ENCODE assay signal across 39 cellular contexts in genomic region chr11:95024958-95025357, GRCh38. TPM values are rescaled to one million over a fixed set of nuclear protein-coding genes. Genes with fewer than 3 reads are reported as not detected.
"Had no signal": no experiment of that assay in that cellular context is flagged by ENCODE, and none has a peak within 500 bp of the region (broad histone marks: within the 10 kb centered on the region; RNA-seq: fewer than 3 reads in every experiment).

Gene KDM4E (plus strand): TSS chr11:95025258. CDS start chr11:95025558, 300 bp downstream.

- H3K9me3 ChIP-seq: adrenal gland, ascending aorta, body of pancreas, breast epithelium had no signal

- H3K4me1 ChIP-seq: adrenal gland, ascending aorta, body of pancreas, breast epithelium had no signal

- DNase-seq: activated effector memory CD4-positive, alpha-beta T cell treated with anti-CD3 and anti-CD28 coated beads, Interleukin-2, amount 50 U/mL, for 16 hours; activated effector memory CD4-positive, alpha-beta T cell treated with Interleukin-2 at 50 U/mL for 16 hours; activated gamma-delta T cell; activated gamma-delta T cell treated with Interleukin-2 at 50 U/mL for 16 hours; activated naive CD4-positive, alpha-beta T cell; activated naive CD4-positive, alpha-beta T cell treated with anti-CD3 and anti-CD28 coated beads for 36 hours; activated naive CD4-positive, alpha-beta T cell treated with anti-CD3 and anti-CD28 coated beads, Interleukin-2, amount 10 ng/mL, durations not matched to agents 7 days and 5 days; activated naive CD4-positive, alpha-beta T cell treated with anti-CD3 and anti-CD28 coated beads, Interleukin-2, amount 50 U/mL, for 16 hours; activated naive CD4-positive, alpha-beta T cell treated with Interleukin-2 at 50 U/mL for 16 hours; activated naive CD8-positive, alpha-beta T cell treated with anti-CD3 and anti-CD28 coated beads for 36 hours; activated naive CD8-positive, alpha-beta T cell treated with anti-CD3 and anti-CD28 coated beads, Interleukin-2, amount 10 ng/mL, durations not matched to agents 7 days and 5 days; activated naive CD8-positive, alpha-beta T cell treated with anti-CD3 and anti-CD28 coated beads, Interleukin-2, amount 50 U/mL, for 24 hours; activated T-cell treated with anti-CD3 and anti-CD28 coated beads, Interleukin-2, amount 50 U/mL, for 24 hours; activated T-cell treated with anti-CD3 and anti-CD28 coated beads, Interleukin-2, amount 50 U/mL, for 4 hours; activated T-cell treated with anti-CD3 and anti-CD28 coated beads, Interleukin-2, amount 50 U/mL, for 48 hours; activated T-cell treated with anti-CD3 and anti-CD28 coated beads, Interleukin-2, amount 50 U/mL, for 72 hours; adrenal gland; amniotic stem cell; amygdala; anterior cingulate cortex; aorta; body of pancreas; brain microvascular endothelial cell; caudate nucleus; central memory CD4-positive, alpha-beta T cell; cerebellar nuclear complex had no signal

- H3K36me3 ChIP-seq: adrenal gland, ascending aorta, brain microvascular endothelial cell, breast epithelium, cardiac muscle cell had no signal

- H3K27me3 ChIP-seq: adrenal gland, ascending aorta, body of pancreas, brain microvascular endothelial cell, breast epithelium, cardiac muscle cell had no signal

- H3K4me3 ChIP-seq: adrenal gland, ascending aorta, body of pancreas, breast epithelium, cardiac muscle cell had no signal

- H3K27ac ChIP-seq: adrenal gland, ascending aorta, body of pancreas, brain microvascular endothelial cell, breast epithelium, cardiac muscle cell had no signal

- ATAC-seq: activated naive CD4-positive, alpha-beta T cell treated with anti-CD3 and anti-CD28 coated beads, Interleukin-2, amount 50 U/mL, for 72 hours; activated naive CD8-positive, alpha-beta T cell treated with anti-CD3 and anti-CD28 coated beads, Interleukin-2, amount 50 U/mL, for 24 hours; activated T-cell treated with anti-CD3 and anti-CD28 coated beads, Interleukin-2, amount 50 U/mL, for 4 hours; activated T-cell treated with anti-CD3 and anti-CD28 coated beads, Interleukin-2, amount 50 U/mL, for 72 hours; activated T-helper 17 cell treated with anti-CD3 and anti-CD28 coated beads, Interleukin-2, amount 50 U/mL, for 72 hours; body of pancreas had no signal

- FAIRE-seq: astrocyte had no signal

RNA-seq across cellular contexts. Expression of gene KDM4E, which starts in this region (rescaled TPM):
- total RNA-seq: activated naive CD4-positive, alpha-beta T cell treated with anti-CD3 and anti-CD28 coated beads for 36 hours; activated naive CD8-positive, alpha-beta T cell treated with anti-CD3 and anti-CD28 coated beads for 36 hours; activated naive CD8-positive, alpha-beta T cell treated with anti-CD3 and anti-CD28 coated beads, Interleukin-2, amount 10 ng/mL, durations not matched to agents 7 days and 5 days; activated T-cell treated with anti-CD3 and anti-CD28 coated beads, Interleukin-2, amount 50 U/mL, for 4 hours; activated T-cell treated with anti-CD3 and anti-CD28 coated beads, Interleukin-2, amount 50 U/mL, for 72 hours; activated T-helper 1 cell treated with anti-CD3 and anti-CD28 coated beads, Interleukin-12 subunit alpha, Interleukin-12 subunit beta, Interleukin-2, Interleukin-4 antibody, amounts not matched to agents 30 ng/mL and 10 ng/mL and 1 ng/mL, durations not matched to agents 14 hours and 24 hours and 36 hours; activated T-helper 17 cell treated with anti-CD3 and anti-CD28 coated beads, Interleukin-2, amount 50 U/mL, for 72 hours; activated T-helper 2 cell treated with anti-CD3 and anti-CD28 coated beads, Interferon-gamma antibody, Interleukin-2, Interleukin-4, amounts not matched to agents 10 μg/mL and 5 μg/mL and 100 μg/mL, durations not matched to agents 14 hours and 24 hours and 36 hours; adrenal gland; aorta; ascending aorta; body of pancreas; breast epithelium; bronchial epithelial cell; cardiac muscle cell; cardiac septum; cerebellum; chondrocyte had no signal
- polyA plus RNA-seq: adipose tissue, adrenal gland, aorta, cardiac muscle cell had no signal
